16 cellular contexts compared by ENCODE assay signal in the genomic region with DNA sequence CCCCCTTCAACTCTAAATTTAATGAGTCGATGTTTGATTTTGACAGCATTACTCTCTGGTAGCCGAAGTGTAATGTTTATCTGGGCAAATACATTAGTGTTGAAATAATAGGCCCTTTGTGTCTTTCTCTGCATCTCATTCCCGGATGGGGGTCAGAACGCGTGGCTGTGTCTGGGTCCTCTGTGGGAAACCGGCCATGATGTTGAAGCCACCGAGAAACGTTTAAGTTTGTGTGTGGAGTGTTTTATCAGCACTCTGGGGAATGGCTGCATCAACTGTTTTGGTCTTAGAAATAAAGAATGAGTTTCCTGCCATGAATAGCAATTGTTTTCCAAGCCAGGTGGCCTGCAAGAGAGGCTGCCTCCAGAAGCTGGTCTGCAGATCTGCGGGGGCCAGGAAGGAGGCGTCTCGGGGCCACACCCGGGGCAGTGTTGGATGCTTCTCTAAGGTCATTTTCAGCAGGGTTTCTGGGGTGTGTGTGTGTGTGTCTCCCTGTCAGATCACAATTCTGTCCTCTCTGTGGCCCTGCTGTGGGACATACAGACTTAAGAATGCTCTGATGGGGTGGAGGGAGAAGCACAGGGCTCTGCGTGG.
DNase-seq lines count a peak whose midpoint lies in the region; ATAC-seq and TF ChIP-seq lines count a peak whose summit lies in the region.
"Had no signal": no experiment of that assay in that cellular context is flagged by ENCODE, and none has a peak within 500 bp of the region (broad histone marks: within the 10 kb centered on the region; RNA-seq: fewer than 3 reads in every experiment).

No MANE protein-coding gene starts in this region.

- peak in 1 of 56 donors; percentile 10 for TF ChIP-seq CTCF in dorsolateral prefrontal cortex (IDR thresholded peaks at IDR 0.05 in 54 of 56, conservative IDR thresholded peaks at IDR 0.05 in 2 of 56; ENCODE audit: low read depth in 1 of 56, partially characterized antibody in 56 of 56)

- POLR2A ChIA-PET in naive thymus-derived CD8-positive, alpha-beta T cell (lab: Charles Lee) = no interaction called here

- H3K9me3 Mint-ChIP-seq in naive thymus-derived CD8-positive, alpha-beta T cell = peaks cover 0 to 5% (median 0%) of the 10 kb centered on the region in 9 donors
- H3K9me3 Mint-ChIP-seq: activated T-helper 1 cell treated with anti-CD3 and anti-CD28 coated beads, Interleukin-12 subunit alpha, Interleukin-12 subunit beta, Interleukin-2, Interleukin-4 antibody, amounts not matched to agents 30 ng/mL and 10 ng/mL and 1 ng/mL, durations not matched to agents 14 hours and 24 hours and 36 hours had no signal

- ATAC-seq in naive thymus-derived CD8-positive, alpha-beta T cell = no peak
- no peak for ATAC-seq in GM18505 (IDR thresholded peaks at IDR 0.05; ENCODE audit: unreplicated experiment)
- ATAC-seq: left colon had no signal

- H3K27me3 ChIP-seq in dorsolateral prefrontal cortex = no peaks in the 10 kb centered on the region
- H3K27me3 ChIP-seq: upper lobe of right lung had no signal

- peak; percentile 56 for DNase-seq in Ammon's horn (ENCODE audit: low spot score)
- peak; percentile 29 to 43 for DNase-seq in NCI-H1930 (lab: John Stamatoyannopoulos, UW)
- DNase-seq in dorsolateral prefrontal cortex = no peak
- no peak for DNase-seq in naive thymus-derived CD8-positive, alpha-beta T cell
- DNase-seq in cerebellum (ENCODE audit: low spot score) = no peak
- DNase-seq in SW 1271 (lab: John Stamatoyannopoulos, UW) = no peak
- DNase-seq in iPS-NIHi11 (ENCODE audit: low spot score) = no peak
- DNase-seq: activated CD4-positive, CD25-positive, alpha-beta regulatory T cell treated with anti-CD3 and anti-CD28 coated beads, Interleukin-2, amount 50 U/mL, for 72 hours; central memory CD4-positive, alpha-beta T cell; left colon; NCI-H2171; SIG-M5; upper lobe of right lung had no signal

- peaks cover 19 to 67% (median 46%) of the 10 kb centered on the region in 4 donors for H3K4me1 Mint-ChIP-seq in naive thymus-derived CD8-positive, alpha-beta T cell
- H3K4me1 Mint-ChIP-seq: B cell had no signal

- peak overlapping the region; percentile 83 to 98 (median 94) for H3K27ac ChIP-seq in dorsolateral prefrontal cortex
- H3K27ac ChIP-seq: upper lobe of right lung had no signal

- H3K4me3 Mint-ChIP-seq in naive thymus-derived CD8-positive, alpha-beta T cell = no peak overlapping the region
- H3K4me3 Mint-ChIP-seq: activated T-helper 1 cell treated with anti-CD3 and anti-CD28 coated beads, Interleukin-12 subunit alpha, Interleukin-12 subunit beta, Interleukin-2, Interleukin-4 antibody, amounts not matched to agents 30 ng/mL and 10 ng/mL and 1 ng/mL, durations not matched to agents 14 hours and 24 hours and 36 hours; B cell had no signal

- intact Hi-C loops in dorsolateral prefrontal cortex (cut with DNase I) = loop anchor here in 1 of 2 donors (1.0 kb wide), 1 partner anchor 25 kb away; no protein-coding TSS in a partner anchor

- H3K4me3 ChIP-seq in dorsolateral prefrontal cortex = peak overlapping the region in 51 of 59 donors; percentile 4 to 64 (median 36)
- H3K4me3 ChIP-seq: upper lobe of right lung had no signal

- peaks cover 6 to 40% (median 26%) of the 10 kb centered on the region in 3 donors for H3K36me3 Mint-ChIP-seq in naive thymus-derived CD8-positive, alpha-beta T cell

- H3K27me3 Mint-ChIP-seq in naive thymus-derived CD8-positive, alpha-beta T cell = no peaks in the 10 kb centered on the region
- H3K27me3 Mint-ChIP-seq: B cell had no signal

- no peak for TF ChIP-seq POLR2A in GM18505 (IDR thresholded peaks at IDR 0.05; ENCODE audit: borderline replicate concordance, extremely low read depth, insufficient read depth, insufficient read length)

- peak overlapping the region in 9 of 10 donors; percentile 20 to 80 (median 58) for H3K27ac Mint-ChIP-seq in naive thymus-derived CD8-positive, alpha-beta T cell
- H3K27ac Mint-ChIP-seq: activated T-helper 1 cell treated with anti-CD3 and anti-CD28 coated beads, Interleukin-12 subunit alpha, Interleukin-12 subunit beta, Interleukin-2, Interleukin-4 antibody, amounts not matched to agents 30 ng/mL and 10 ng/mL and 1 ng/mL, durations not matched to agents 14 hours and 24 hours and 36 hours; B cell had no signal

Comparison
In these comparisons a context has a peak if more than half of its experiments do, and no peak if none do; other contexts are left out.
1. DNase-seq: peak in Ammon's horn (single experiment) and NCI-H1930 (2 of 2); none in dorsolateral prefrontal cortex (0 of 10), naive thymus-derived CD8-positive, alpha-beta T cell (0 of 10), cerebellum (single experiment), SW 1271 (0 of 2) and iPS-NIHi11 (single experiment).